8 cellular contexts compared by ENCODE assay signal in the genomic region with DNA sequence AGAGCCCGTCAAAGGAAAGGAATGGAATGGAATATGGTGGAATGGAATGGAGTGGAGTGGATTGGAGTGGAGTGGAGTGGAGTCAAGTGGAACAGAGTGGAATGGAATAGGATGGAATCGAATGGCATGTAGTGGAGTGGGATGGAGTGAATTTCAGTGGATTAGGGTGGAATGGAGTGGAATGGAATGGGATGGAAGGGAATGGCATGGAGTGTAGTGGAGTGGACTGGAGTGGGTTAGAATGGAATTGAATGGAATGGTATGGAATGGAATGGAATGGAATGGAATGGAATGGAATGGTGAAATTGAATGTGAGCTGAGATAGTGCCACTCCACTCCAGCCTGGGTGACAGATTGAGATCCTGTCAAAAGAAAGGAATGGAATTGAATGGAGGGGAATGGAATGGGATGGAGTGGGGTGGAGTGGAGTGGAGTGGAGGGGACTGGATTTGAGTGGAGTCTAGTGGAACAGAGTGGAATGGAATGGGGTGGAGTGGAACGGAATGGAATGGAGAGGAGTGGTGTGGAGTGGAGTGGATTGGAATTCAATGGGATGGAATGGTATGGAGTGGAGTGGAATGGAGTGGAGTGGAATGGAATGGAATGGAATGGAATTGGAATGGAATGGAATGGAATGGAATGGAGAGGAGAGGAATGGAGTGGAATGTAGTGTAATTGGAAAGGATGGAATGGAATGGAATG.
A peak's percentile ranks its signal among the peaks of the same experiment; 100 is the strongest.
DNase-seq lines count a peak whose midpoint lies in the region; ATAC-seq and TF ChIP-seq lines count a peak whose summit lies in the region.
"Not testable (repeated sequence)": the region's sequence is repeated elsewhere in the genome, so short reads cannot be mapped to it uniquely, and the experiment has no call there.

No MANE protein-coding gene starts in this region.

- H3K27ac Mint-ChIP-seq in endodermal cell = not testable (repeated sequence)

- H3K4me3 Mint-ChIP-seq in endodermal cell = not testable (repeated sequence)

- not testable (repeated sequence) for H3K9ac ChIP-seq in endodermal cell (ENCODE audit: extremely low read depth, low read length, poor library complexity, severe bottlenecking)

- H3K4me1 Mint-ChIP-seq in endodermal cell = not testable (repeated sequence)

- H3K27me3 Mint-ChIP-seq in endodermal cell (ENCODE audit: insufficient read depth) = not testable (repeated sequence)

- H3K9me3 ChIP-seq in endodermal cell (ENCODE audit: control insufficient read depth, low read length) = peaks cover 25% of the 10 kb centered on the region
- not testable (repeated sequence) for H3K9me3 ChIP-seq in ovary
- peaks cover 5 to 26% (median 21%) of the 10 kb centered on the region in 4 donors for H3K9me3 ChIP-seq in upper lobe of left lung

- 63 to 64% methylated on average over 3 of the region's 3 CpGs for WGBS in endodermal cell (ENCODE audit: insufficient coverage in 1 of 2, insufficient read length in 1 of 2), 2 experiments
- 50 to 57% (median 51%) methylated on average over 3 of the region's 3 CpGs for WGBS in ovary, 3 donors
- 51 to 68% methylated on average over 3 of the region's 3 CpGs for WGBS in upper lobe of left lung, 2 donors

- ATAC-seq in GM18867 (IDR thresholded peaks at IDR 0.05; ENCODE audit: unreplicated experiment) = peak; percentile 37
- ATAC-seq in GM21737 (IDR thresholded peaks at IDR 0.05; ENCODE audit: unreplicated experiment) = peak; percentile 33
- ATAC-seq in HG03045 (IDR thresholded peaks at IDR 0.05; ENCODE audit: unreplicated experiment) = peak; percentile 31
- ATAC-seq in left colon = peak; percentile 31
- peak; percentile 70 to 88 for ATAC-seq in upper lobe of left lung (ENCODE audit: low FRiP score in 2 of 2)

- not testable (repeated sequence) for H3K36me3 ChIP-seq in endodermal cell (ENCODE audit: control insufficient read depth, insufficient read depth, low read length); ovary; upper lobe of left lung

- intact Hi-C loops in left colon (cut with DNase I, micrococcal nuclease); ovary (cut with DNase I): not testable (repeated sequence)

- not testable (repeated sequence) for H3K4me1 ChIP-seq in endodermal cell (ENCODE audit: control insufficient read depth, insufficient read depth, low read length); ovary (ENCODE audit: insufficient read depth); upper lobe of left lung

- H3K9me3 Mint-ChIP-seq in endodermal cell = peaks cover 31% of the 10 kb centered on the region

- not testable (repeated sequence) for H3K27ac ChIP-seq in endodermal cell (ENCODE audit: low read depth, low read length); ovary; upper lobe of left lung

- not testable (repeated sequence) for TF ChIP-seq EP300 in ovary (IDR thresholded peaks at IDR 0.05); upper lobe of left lung (IDR thresholded peaks at IDR 0.05)

- peak overlapping the region; percentile 33 for H3K4me3 ChIP-seq in endodermal cell (ENCODE audit: low read length)
- H3K4me3 ChIP-seq in ovary, upper lobe of left lung: not testable (repeated sequence)

- TF ChIP-seq POLR2A in ovary (IDR thresholded peaks at IDR 0.05); upper lobe of left lung (IDR thresholded peaks at IDR 0.05): not testable (repeated sequence)

- not testable (repeated sequence) for H3K36me3 Mint-ChIP-seq in endodermal cell (ENCODE audit: low read depth)

- DNase-seq in activated CD4-positive, alpha-beta T cell treated with anti-CD3 and anti-CD28 coated beads for 1 hour = peak; percentile 6
- DNase-seq in endodermal cell, left colon, upper lobe of left lung: not testable (repeated sequence)
- peak in 3 of 5 donors; percentile 1 to 5 (median 2) for DNase-seq in ovary

- not testable (repeated sequence) for H3K27me3 ChIP-seq in endodermal cell (ENCODE audit: control insufficient read depth, insufficient read depth, low read length, poor library complexity, severe bottlenecking); ovary; upper lobe of left lung

- TF ChIP-seq CTCF in endodermal cell (conservative IDR thresholded peaks at IDR 0.05); ovary (IDR thresholded peaks at IDR 0.05): not testable (repeated sequence)
- peak in 1 of 6 experiments; percentile 4 for TF ChIP-seq CTCF in upper lobe of left lung (IDR thresholded peaks at IDR 0.05)
